28 cellular contexts compared by ENCODE assay signal in the genomic region with DNA sequence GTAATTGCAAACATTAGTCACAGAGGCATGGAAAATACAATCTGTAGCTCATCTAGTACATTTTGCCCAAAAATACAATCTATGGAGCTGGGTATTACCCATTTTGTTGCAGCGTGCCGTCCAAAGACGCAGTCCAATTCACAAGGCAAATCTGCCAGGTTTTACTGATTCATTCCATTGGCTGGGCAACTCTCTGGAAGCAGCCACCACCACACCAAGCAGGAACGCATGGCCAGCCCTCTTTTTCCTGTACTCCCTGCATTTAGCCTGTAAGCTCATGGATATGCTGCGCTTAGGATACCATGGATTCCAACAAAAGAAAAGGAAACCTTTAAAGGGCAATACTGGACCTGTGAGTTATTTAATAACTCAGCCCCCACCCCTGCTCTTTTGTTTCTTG.
"Had no signal": no experiment of that assay in that cellular context is flagged by ENCODE, and none has a peak within 500 bp of the region (broad histone marks: within the 10 kb centered on the region; RNA-seq: fewer than 3 reads in every experiment).

No MANE protein-coding gene starts in this region.

- H3K27me3 ChIP-seq: body of pancreas, esophagus muscularis mucosa had no signal

- H3K36me3 Mint-ChIP-seq: activated CD4-positive, alpha-beta memory T cell treated with anti-CD3 and anti-CD28 coated beads for 36 hours; activated CD8-positive, alpha-beta memory T cell treated with anti-CD3 and anti-CD28 coated beads, Interleukin-2, amount 10 ng/mL, durations not matched to agents 7 days and 5 days; activated naive CD4-positive, alpha-beta T cell treated with anti-CD3 and anti-CD28 coated beads, Interleukin-2, amount 50 U/mL, for 24 hours; activated naive CD8-positive, alpha-beta T cell treated with anti-CD3 and anti-CD28 coated beads for 36 hours had no signal

- H3K4me3 Mint-ChIP-seq: activated CD4-positive, alpha-beta memory T cell treated with anti-CD3 and anti-CD28 coated beads for 36 hours; activated CD4-positive, alpha-beta T cell treated with anti-CD3 and anti-CD28 coated beads for 36 hours; activated CD4-positive, alpha-beta T cell treated with anti-CD3 and anti-CD28 coated beads, Interleukin-2, amount 10 ng/mL, durations not matched to agents 24 days and 14 days; activated CD8-positive, alpha-beta memory T cell treated with anti-CD3 and anti-CD28 coated beads, Interleukin-2, amount 10 ng/mL, durations not matched to agents 7 days and 5 days; activated CD8-positive, alpha-beta T cell treated with anti-CD3 and anti-CD28 coated beads, Interleukin-2, amount 10 ng/mL, durations not matched to agents 7 days and 5 days; activated naive CD4-positive, alpha-beta T cell treated with anti-CD3 and anti-CD28 coated beads for 36 hours; activated naive CD4-positive, alpha-beta T cell treated with anti-CD3 and anti-CD28 coated beads, Interleukin-2, amount 50 U/mL, for 24 hours; activated naive CD8-positive, alpha-beta T cell treated with anti-CD3 and anti-CD28 coated beads for 36 hours; activated naive CD8-positive, alpha-beta T cell treated with anti-CD3 and anti-CD28 coated beads, Interleukin-2, amount 50 U/mL, for 24 hours; activated T-helper 1 cell treated with anti-CD3 and anti-CD28 coated beads, Interleukin-12 subunit alpha, Interleukin-12 subunit beta, Interleukin-2, Interleukin-4 antibody, amounts not matched to agents 30 ng/mL and 10 ng/mL and 1 ng/mL, durations not matched to agents 14 hours and 24 hours and 36 hours; effector memory CD8-positive, alpha-beta T cell had no signal

- H3K36me3 ChIP-seq: adrenal gland, esophagus muscularis mucosa had no signal

- H3K27ac Mint-ChIP-seq: activated CD4-positive, alpha-beta memory T cell treated with anti-CD3 and anti-CD28 coated beads for 36 hours; activated CD4-positive, alpha-beta T cell treated with anti-CD3 and anti-CD28 coated beads for 36 hours; activated CD4-positive, alpha-beta T cell treated with anti-CD3 and anti-CD28 coated beads, Interleukin-2, amount 10 ng/mL, durations not matched to agents 24 days and 14 days; activated CD8-positive, alpha-beta memory T cell treated with anti-CD3 and anti-CD28 coated beads, Interleukin-2, amount 10 ng/mL, durations not matched to agents 7 days and 5 days; activated CD8-positive, alpha-beta T cell treated with anti-CD3 and anti-CD28 coated beads, Interleukin-2, amount 10 ng/mL, durations not matched to agents 7 days and 5 days; activated naive CD4-positive, alpha-beta T cell treated with anti-CD3 and anti-CD28 coated beads for 36 hours; activated naive CD4-positive, alpha-beta T cell treated with anti-CD3 and anti-CD28 coated beads, Interleukin-2, amount 50 U/mL, for 24 hours; activated naive CD8-positive, alpha-beta T cell treated with anti-CD3 and anti-CD28 coated beads for 36 hours; activated naive CD8-positive, alpha-beta T cell treated with anti-CD3 and anti-CD28 coated beads, Interleukin-2, amount 50 U/mL, for 24 hours; activated T-helper 1 cell treated with anti-CD3 and anti-CD28 coated beads, Interleukin-12 subunit alpha, Interleukin-12 subunit beta, Interleukin-2, Interleukin-4 antibody, amounts not matched to agents 30 ng/mL and 10 ng/mL and 1 ng/mL, durations not matched to agents 14 hours and 24 hours and 36 hours; activated T-helper 2 cell treated with anti-CD3 and anti-CD28 coated beads, Interferon-gamma antibody, Interleukin-2, Interleukin-4, amounts not matched to agents 10 μg/mL and 5 μg/mL and 100 μg/mL, durations not matched to agents 14 hours and 24 hours and 36 hours; effector memory CD8-positive, alpha-beta T cell had no signal

- H3K27ac ChIP-seq: adrenal gland, body of pancreas had no signal

- H3K4me1 Mint-ChIP-seq: activated CD8-positive, alpha-beta memory T cell treated with anti-CD3 and anti-CD28 coated beads, Interleukin-2, amount 10 ng/mL, durations not matched to agents 7 days and 5 days; activated naive CD4-positive, alpha-beta T cell treated with anti-CD3 and anti-CD28 coated beads, Interleukin-2, amount 50 U/mL, for 24 hours; activated naive CD8-positive, alpha-beta T cell treated with anti-CD3 and anti-CD28 coated beads, Interleukin-2, amount 50 U/mL, for 24 hours had no signal

- DNase-seq: activated CD4-positive, alpha-beta memory T cell treated with anti-CD3 and anti-CD28 coated beads for 36 hours; activated CD4-positive, alpha-beta T cell treated with anti-CD3 and anti-CD28 coated beads, Interleukin-2, amount 10 ng/mL, durations not matched to agents 24 days and 14 days; activated CD4-positive, CD25-positive, alpha-beta regulatory T cell; activated CD4-positive, CD25-positive, alpha-beta regulatory T cell treated with anti-CD3 and anti-CD28 coated beads, Interleukin-2, amount 50 U/mL, for 72 hours; activated CD8-positive, alpha-beta memory T cell treated with anti-CD3 and anti-CD28 coated beads, Interleukin-2, amount 10 ng/mL, durations not matched to agents 7 days and 5 days; activated CD8-positive, alpha-beta memory T cell treated with anti-CD3 and anti-CD28 coated beads, Interleukin-2, amount 50 U/mL, for 4 hours; activated CD8-positive, alpha-beta T cell treated with anti-CD3 and anti-CD28 coated beads, Interleukin-2, amount 10 ng/mL, durations not matched to agents 7 days and 5 days; activated effector memory CD4-positive, alpha-beta T cell treated with anti-CD3 and anti-CD28 coated beads, Interleukin-2, amount 50 U/mL, for 16 hours; activated naive CD4-positive, alpha-beta T cell treated with anti-CD3 and anti-CD28 coated beads for 36 hours; activated naive CD8-positive, alpha-beta T cell treated with anti-CD3 and anti-CD28 coated beads for 36 hours; activated naive CD8-positive, alpha-beta T cell treated with anti-CD3 and anti-CD28 coated beads, Interleukin-2, amount 50 U/mL, for 24 hours; activated T-cell treated with anti-CD3 and anti-CD28 coated beads, Interleukin-2, amount 50 U/mL, for 1 hour; activated T-cell treated with anti-CD3 and anti-CD28 coated beads, Interleukin-2, amount 50 U/mL, for 48 hours; adrenal gland; aorta; body of pancreas; cortex of kidney; dermis blood vessel endothelial cell; effector CD4-positive, alpha-beta T cell; effector memory CD8-positive, alpha-beta T cell; erythroblast; foreskin melanocyte; head of caudate nucleus had no signal

- H3K9me3 Mint-ChIP-seq: activated CD4-positive, alpha-beta memory T cell treated with anti-CD3 and anti-CD28 coated beads for 36 hours; activated CD4-positive, alpha-beta T cell treated with anti-CD3 and anti-CD28 coated beads, Interleukin-2, amount 10 ng/mL, durations not matched to agents 24 days and 14 days; activated naive CD4-positive, alpha-beta T cell treated with anti-CD3 and anti-CD28 coated beads for 36 hours; activated naive CD4-positive, alpha-beta T cell treated with anti-CD3 and anti-CD28 coated beads, Interleukin-2, amount 50 U/mL, for 24 hours; activated naive CD8-positive, alpha-beta T cell treated with anti-CD3 and anti-CD28 coated beads for 36 hours; activated naive CD8-positive, alpha-beta T cell treated with anti-CD3 and anti-CD28 coated beads, Interleukin-2, amount 50 U/mL, for 24 hours; activated T-helper 1 cell treated with anti-CD3 and anti-CD28 coated beads, Interleukin-12 subunit alpha, Interleukin-12 subunit beta, Interleukin-2, Interleukin-4 antibody, amounts not matched to agents 30 ng/mL and 10 ng/mL and 1 ng/mL, durations not matched to agents 14 hours and 24 hours and 36 hours; activated T-helper 2 cell treated with anti-CD3 and anti-CD28 coated beads, Interferon-gamma antibody, Interleukin-2, Interleukin-4, amounts not matched to agents 10 μg/mL and 5 μg/mL and 100 μg/mL, durations not matched to agents 14 hours and 24 hours and 36 hours had no signal

- ATAC-seq: activated CD8-positive, alpha-beta memory T cell treated with anti-CD3 and anti-CD28 coated beads, Interleukin-2, amount 10 ng/mL, durations not matched to agents 7 days and 5 days; activated CD8-positive, alpha-beta T cell treated with anti-CD3 and anti-CD28 coated beads, Interleukin-2, amount 10 ng/mL, durations not matched to agents 7 days and 5 days; activated naive CD8-positive, alpha-beta T cell treated with anti-CD3 and anti-CD28 coated beads, Interleukin-2, amount 50 U/mL, for 24 hours; effector memory CD8-positive, alpha-beta T cell had no signal

- H3K9me3 ChIP-seq: adrenal gland, body of pancreas, esophagus muscularis mucosa had no signal

- H3K4me3 ChIP-seq: adrenal gland, body of pancreas had no signal
